8 cellular contexts compared by ENCODE assay signal in the genomic region with DNA sequence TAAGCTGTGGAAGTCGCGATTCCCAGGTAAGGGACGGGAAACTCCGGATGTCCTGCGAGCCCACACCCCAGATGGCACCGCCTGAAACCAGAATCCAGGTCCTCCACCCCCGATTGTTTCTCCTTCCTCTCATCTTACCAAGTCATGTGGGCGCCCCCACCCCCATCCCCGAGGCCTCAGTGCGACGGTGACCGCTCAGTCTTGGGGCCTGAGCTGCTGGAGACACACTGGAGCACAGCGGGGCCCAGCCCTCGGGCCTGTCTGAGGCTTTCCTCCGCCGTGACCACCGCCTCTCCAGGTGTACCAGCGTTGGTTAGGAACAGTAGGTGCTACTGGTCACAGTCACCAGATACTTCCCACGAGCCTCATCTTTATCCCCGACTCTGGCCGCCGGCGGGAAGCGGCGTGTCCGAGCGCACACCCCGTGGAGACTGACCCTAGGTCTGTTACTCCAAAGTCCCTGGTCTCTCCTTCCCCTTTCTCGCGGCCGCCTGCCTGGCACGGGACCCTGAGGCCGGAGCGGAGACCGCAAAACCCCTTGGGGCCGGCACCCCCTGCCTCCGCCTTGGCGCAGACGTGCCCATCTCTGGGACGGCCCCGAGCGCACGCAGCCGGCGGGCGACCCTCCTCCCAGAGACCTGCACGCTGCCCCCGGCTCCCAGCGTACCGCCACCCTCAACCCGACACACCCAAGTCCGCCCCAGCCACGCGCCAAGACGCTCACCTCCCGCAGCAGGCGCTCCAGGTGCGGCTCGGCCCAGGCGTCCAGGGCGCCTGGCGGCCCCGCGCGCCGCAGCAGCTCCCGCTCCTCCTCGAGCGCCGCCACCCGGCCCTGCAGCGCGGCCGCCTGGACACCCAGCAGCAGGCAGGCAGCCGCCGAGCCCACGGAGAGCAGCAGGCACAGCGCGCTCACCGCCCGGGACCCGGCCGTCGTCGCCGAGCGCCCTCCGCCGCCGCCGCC. TPM values are rescaled to one million over a fixed set of nuclear protein-coding genes. Genes with fewer than 3 reads are reported as not detected.
DNase-seq lines count a peak whose midpoint lies in the region; ATAC-seq and TF ChIP-seq lines count a peak whose summit lies in the region.

No MANE protein-coding gene starts in this region.

- no peak for TF ChIP-seq POLR2A in right lobe of liver (IDR thresholded peaks at IDR 0.05)

- TF ChIP-seq CTCF in choroid plexus epithelial cell (conservative IDR thresholded peaks at IDR 0.05; ENCODE audit: low read depth, low read length) = no peak
- TF ChIP-seq CTCF in right lobe of liver (IDR thresholded peaks at IDR 0.05) = peak in 2 of 4 donors; percentile 10 to 19
- TF ChIP-seq CTCF in type B pancreatic cell (conservative IDR thresholded peaks at IDR 0.05) = no peak

- ATAC-seq in GM18498 (IDR thresholded peaks at IDR 0.05; ENCODE audit: unreplicated experiment) (peak; percentile 29), right lobe of liver (peak; percentile 29 to 46 (median 35)), GM21526 (IDR thresholded peaks at IDR 0.05; ENCODE audit: low FRiP score, unreplicated experiment) (no peak)

- peaks cover 11% of the 10 kb centered on the region for H3K36me3 Mint-ChIP-seq in type B pancreatic cell

- H3K4me3 Mint-ChIP-seq in type B pancreatic cell = peak overlapping the region; percentile 83

- peaks cover 0 to 12% (median 0%) of the 10 kb centered on the region in 4 donors for H3K4me1 ChIP-seq in right lobe of liver

- H3K27ac Mint-ChIP-seq in type B pancreatic cell = no peak overlapping the region

- 2% methylated on average over 16 of the region's 91 CpGs for WGBS in right lobe of liver (ENCODE audit: insufficient coverage, low coverage, low lambda C conversion rate, missing lambda C conversion rate)

- peaks cover 30% of the 10 kb centered on the region for H3K4me1 Mint-ChIP-seq in type B pancreatic cell (ENCODE audit: unreplicated experiment)

- peak; percentile 1 for DNase-seq in NCI-H1105 treated with DMSO at 0.1 percent for 48 hours (lab: John Stamatoyannopoulos, UW)
- peak; percentile 50 for DNase-seq in choroid plexus epithelial cell (ENCODE audit: low read depth)
- peak in 1 of 3 donors; percentile 33 for DNase-seq in right lobe of liver
- DNase-seq in type B pancreatic cell (ENCODE audit: extremely low spot score, unreplicated experiment) = no peak
- no peak for DNase-seq in NCI-H128 (lab: John Stamatoyannopoulos, UW; ENCODE audit: unreplicated experiment)
- DNase-seq in hippocampal formation (lab: John Stamatoyannopoulos, UW) = no peak

- no peaks in the 10 kb centered on the region for H3K27me3 ChIP-seq in right lobe of liver

- no peak overlapping the region for H3K27ac ChIP-seq in right lobe of liver

- H3K36me3 ChIP-seq in right lobe of liver = no peaks in the 10 kb centered on the region

- intact Hi-C loops in right lobe of liver (cut with DNase I) = no loop called here

- no peaks in the 10 kb centered on the region for H3K9me3 Mint-ChIP-seq in type B pancreatic cell

- peaks cover 50% of the 10 kb centered on the region for H3K27me3 Mint-ChIP-seq in type B pancreatic cell

- H3K9me3 ChIP-seq in right lobe of liver = no peaks in the 10 kb centered on the region

- peak overlapping the region; percentile 50 for H3K4me3 ChIP-seq in choroid plexus epithelial cell (ENCODE audit: low read depth, low read length)
- peak overlapping the region; percentile 23 to 40 (median 35) for H3K4me3 ChIP-seq in right lobe of liver

RNA-seq across cellular contexts. Expression of a gene that starts 0.7 kb away (rescaled TPM):
- 1 to 10 TPM in 2 of 6 experiments, under 1 TPM in 4; 0.25 to 1.2 (median 0.50) TPM for total RNA-seq in right lobe of liver
- total RNA-seq in type B pancreatic cell (ENCODE audit: low replicate concordance) = 1.5 and 15.5 TPM in 2 replicates

RNA-seq across cellular contexts. Expression of a gene that starts 37.4 kb away (rescaled TPM):
- total RNA-seq in right lobe of liver = 10 to 100 TPM; 10.8 to 19.1 (median 11.7) TPM
- 21.4 and 42.6 TPM in 2 replicates for total RNA-seq in type B pancreatic cell (ENCODE audit: low replicate concordance)

Comparison
In these comparisons a context has a peak if more than half of its experiments do, and no peak if none do; other contexts are left out.
1. DNase-seq: peak in NCI-H1105 treated with DMSO at 0.1 percent for 48 hours (single experiment) and choroid plexus epithelial cell (single experiment); none in type B pancreatic cell (single experiment), NCI-H128 (single experiment) and hippocampal formation (0 of 2).